Comparison of ENCODE assay signal across 24 cellular contexts in the genomic region with DNA sequence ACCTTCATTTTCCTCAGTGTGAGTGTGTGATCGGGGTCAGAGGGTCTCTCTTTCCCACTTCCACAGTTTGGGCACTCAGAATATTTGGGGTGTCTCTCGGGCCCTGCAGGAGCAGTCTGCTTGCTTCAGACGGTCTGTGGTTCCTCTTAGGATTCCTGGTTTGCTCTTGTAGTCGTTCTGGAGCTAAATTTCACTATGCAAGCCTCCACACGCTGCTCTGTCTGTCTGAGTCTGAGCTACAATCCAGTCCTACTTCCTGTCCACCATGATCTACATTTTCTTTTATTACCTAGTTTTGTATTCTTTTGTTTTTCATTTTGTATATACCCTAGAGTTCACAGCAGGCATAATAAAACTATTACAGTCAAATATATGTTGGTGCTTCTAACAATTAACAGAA.
"Had no signal": no experiment of that assay in that cellular context is flagged by ENCODE, and none has a peak within 500 bp of the region (broad histone marks: within the 10 kb centered on the region; RNA-seq: fewer than 3 reads in every experiment).

No MANE protein-coding gene starts in this region.

- H3K27me3 ChIP-seq: colonic mucosa, gastrocnemius medialis, ovary, sigmoid colon, stomach, thyroid gland, vagina had no signal

- H3K4me3 ChIP-seq: colonic mucosa, gastrocnemius medialis, lower lobe of right lung, ovary, psoas muscle, sigmoid colon, stomach, thyroid gland, vagina had no signal

- H3K36me3 ChIP-seq: colonic mucosa, gastrocnemius medialis, lower lobe of right lung, ovary, sigmoid colon, stomach, thyroid gland, vagina had no signal

- H3K4me1 ChIP-seq: colonic mucosa, gastrocnemius medialis, lower lobe of right lung, psoas muscle, sigmoid colon, stomach, thyroid gland, vagina had no signal

- H3K9me3 ChIP-seq: colonic mucosa, gastrocnemius medialis, lower lobe of right lung, ovary, psoas muscle, thyroid gland, vagina had no signal

- H3K27me3 Mint-ChIP-seq: dendritic cell treated with granulocyte-macrophage colony-stimulating factor and Interleukin-4, amounts not matched to agents 40 ng/mL and 50 ng/mL, for 4 days; memory B cell; natural killer cell treated with Interleukin-12 subunit alpha and Interleukin-12 subunit beta and Interleukin-15 and Interleukin-18, amount 100 ng/mL, for 72 hours had no signal

- DNase-seq: colonic mucosa; effector CD8-positive, alpha-beta T cell; endodermal cell; gastrocnemius medialis; head of caudate nucleus; left ventricle myocardium superior; lower lobe of right lung; occipital lobe; ovary; posterior cingulate gyrus; psoas muscle; right cardiac atrium; sigmoid colon; stimulated activated CD4-positive, alpha-beta T cell treated with anti-CD3 and anti-CD28 coated beads, Interleukin-2, amount 100 ng/mL, for 24 hours; stimulated activated CD4-positive, alpha-beta T cell treated with anti-CD3 and anti-CD28 coated beads, Interleukin-4, amount 100 ng/mL, for 24 hours; stimulated activated naive CD4-positive, alpha-beta T cell treated with Interleukin-2 at 50 U/mL for 16 hours; stomach; thyroid gland; trophoblast cell had no signal

- H3K4me3 Mint-ChIP-seq: dendritic cell treated with granulocyte-macrophage colony-stimulating factor and Interleukin-4, amounts not matched to agents 40 ng/mL and 50 ng/mL, for 4 days; endodermal cell; memory B cell; natural killer cell treated with Interleukin-12 subunit alpha and Interleukin-12 subunit beta and Interleukin-15 and Interleukin-18, amount 100 ng/mL, for 72 hours; stimulated activated effector memory CD8-positive, alpha-beta T cell treated with anti-CD3 and anti-CD28 coated beads, Interleukin-12 subunit alpha, Interleukin-12 subunit beta, amount 100 ng/mL, for 72 hours had no signal

- H3K36me3 Mint-ChIP-seq: memory B cell; stimulated activated effector memory CD8-positive, alpha-beta T cell treated with anti-CD3 and anti-CD28 coated beads, Interleukin-12 subunit alpha, Interleukin-12 subunit beta, amount 100 ng/mL, for 72 hours had no signal

- H3K27ac ChIP-seq: colonic mucosa, gastrocnemius medialis, lower lobe of right lung, ovary, psoas muscle, sigmoid colon, stomach, thyroid gland, vagina had no signal

- H3K4me1 Mint-ChIP-seq: endodermal cell; memory B cell; stimulated activated effector memory CD8-positive, alpha-beta T cell treated with anti-CD3 and anti-CD28 coated beads, Interleukin-12 subunit alpha, Interleukin-12 subunit beta, amount 100 ng/mL, for 72 hours had no signal

- ATAC-seq: gastrocnemius medialis; left ventricle myocardium superior; lower lobe of right lung; natural killer cell treated with Interleukin-12 subunit alpha and Interleukin-12 subunit beta and Interleukin-15 and Interleukin-18, amount 100 ng/mL, for 72 hours; psoas muscle; right cardiac atrium; stimulated activated effector memory CD8-positive, alpha-beta T cell treated with anti-CD3 and anti-CD28 coated beads, Interleukin-12 subunit alpha, Interleukin-12 subunit beta, amount 100 ng/mL, for 72 hours had no signal

- H3K27ac Mint-ChIP-seq: dendritic cell treated with granulocyte-macrophage colony-stimulating factor and Interleukin-4, amounts not matched to agents 40 ng/mL and 50 ng/mL, for 4 days; memory B cell; natural killer cell treated with Interleukin-12 subunit alpha and Interleukin-12 subunit beta and Interleukin-15 and Interleukin-18, amount 100 ng/mL, for 72 hours; stimulated activated effector memory CD8-positive, alpha-beta T cell treated with anti-CD3 and anti-CD28 coated beads, Interleukin-12 subunit alpha, Interleukin-12 subunit beta, amount 100 ng/mL, for 72 hours had no signal
